ENCODE assay signal across 32 cellular contexts in genomic region chr1:190679032-190679431, GRCh38.
A peak's percentile ranks its signal among the peaks of the same experiment; 100 is the strongest.
DNase-seq lines count a peak whose midpoint lies in the region; ATAC-seq, FAIRE-seq and TF ChIP-seq lines count a peak whose summit lies in the region.
"Had no signal": no experiment of that assay in that cellular context is flagged by ENCODE, and none has a peak within 500 bp of the region (broad histone marks: within the 10 kb centered on the region; RNA-seq: fewer than 3 reads in every experiment).

No MANE protein-coding gene starts in this region.

- H3K27ac Mint-ChIP-seq in astrocyte (ENCODE audit: unreplicated experiment) = no peak overlapping the region
- H3K27ac Mint-ChIP-seq in activated T-helper 17 cell treated with anti-CD3 and anti-CD28 coated beads, Interleukin-2, amount 50 U/mL, for 72 hours = no peak overlapping the region
- H3K27ac Mint-ChIP-seq in immature natural killer cell = no peak overlapping the region
- H3K27ac Mint-ChIP-seq: activated CD8-positive, alpha-beta T cell treated with anti-CD3 and anti-CD28 coated beads, Interleukin-2, amount 10 ng/mL, durations not matched to agents 7 days and 5 days; activated naive CD8-positive, alpha-beta T cell; HFFc6; nephron progenitor cell; stimulated activated naive CD8-positive, alpha-beta T cell treated with anti-CD3 and anti-CD28 coated beads, Interleukin-15, Interleukin-2, amounts not matched to agents 100 ng/mL and 50 ng/mL, for 24 hours; T-helper 1 cell treated with Interleukin-12 subunit alpha and Interleukin-12 subunit beta and Interleukin-4 antibody, amounts not matched to agents 30 μg/mL and 1 μg/mL, for 36 hours had no signal

- no peak overlapping the region for H3K4me3 Mint-ChIP-seq in astrocyte (ENCODE audit: unreplicated experiment)
- no peak overlapping the region for H3K4me3 Mint-ChIP-seq in activated T-helper 17 cell treated with anti-CD3 and anti-CD28 coated beads, Interleukin-2, amount 50 U/mL, for 72 hours
- H3K4me3 Mint-ChIP-seq in immature natural killer cell = no peak overlapping the region
- H3K4me3 Mint-ChIP-seq: activated CD8-positive, alpha-beta T cell treated with anti-CD3 and anti-CD28 coated beads, Interleukin-2, amount 10 ng/mL, durations not matched to agents 7 days and 5 days; activated naive CD8-positive, alpha-beta T cell; central memory CD8-positive, alpha-beta T cell; HFFc6; nephron progenitor cell; stimulated activated naive CD8-positive, alpha-beta T cell treated with anti-CD3 and anti-CD28 coated beads, Interleukin-15, Interleukin-2, amounts not matched to agents 100 ng/mL and 50 ng/mL, for 24 hours; T-helper 1 cell treated with Interleukin-12 subunit alpha and Interleukin-12 subunit beta and Interleukin-4 antibody, amounts not matched to agents 30 μg/mL and 1 μg/mL, for 36 hours had no signal

- H3K4me2 ChIP-seq in astrocyte (ENCODE audit: low read length) = no peak overlapping the region

- no peak overlapping the region for H2AFZ ChIP-seq in astrocyte (ENCODE audit: low read depth, low read length)
- H2AFZ ChIP-seq: GM23248 had no signal

- H3K4me1 Mint-ChIP-seq in astrocyte (ENCODE audit: low read depth, unreplicated experiment) = no peaks in the 10 kb centered on the region
- no peaks in the 10 kb centered on the region for H3K4me1 Mint-ChIP-seq in activated T-helper 17 cell treated with anti-CD3 and anti-CD28 coated beads, Interleukin-2, amount 50 U/mL, for 72 hours
- no peaks in the 10 kb centered on the region for H3K4me1 Mint-ChIP-seq in immature natural killer cell
- H3K4me1 Mint-ChIP-seq: central memory CD8-positive, alpha-beta T cell; nephron progenitor cell had no signal

- DNase-seq in MG63 = peak; percentile 63
- peak; percentile 8 for DNase-seq in astrocyte (ENCODE audit: low read depth)
- DNase-seq in foreskin keratinocyte = peak in 1 of 2 donors; percentile 22
- no peak for DNase-seq in NCI-H2081 (lab: John Stamatoyannopoulos, UW)
- no peak for DNase-seq in immature natural killer cell
- DNase-seq: ACHN; activated CD8-positive, alpha-beta T cell treated with anti-CD3 and anti-CD28 coated beads, Interleukin-2, amount 10 ng/mL, durations not matched to agents 7 days and 5 days; activated effector memory CD4-positive, alpha-beta T cell treated with Interleukin-2 at 50 U/mL for 16 hours; aorta; DND-41; GM23248; head of caudate nucleus; HFFc6; left cardiac atrium; NCI-H1105; NCI-H2029; NCI-H345; NCI-H774; nephron progenitor cell; pancreas; retina had no signal

- H3K27me3 Mint-ChIP-seq in astrocyte (ENCODE audit: low read depth, unreplicated experiment) (no peaks in the 10 kb centered on the region), immature natural killer cell (ENCODE audit: low read depth in 3 of 3) (no peaks in the 10 kb centered on the region)
- no peaks in the 10 kb centered on the region for H3K27me3 Mint-ChIP-seq in activated T-helper 17 cell treated with anti-CD3 and anti-CD28 coated beads, Interleukin-2, amount 50 U/mL, for 72 hours
- H3K27me3 Mint-ChIP-seq: activated naive CD8-positive, alpha-beta T cell; central memory CD8-positive, alpha-beta T cell; stimulated activated naive CD8-positive, alpha-beta T cell treated with anti-CD3 and anti-CD28 coated beads, Interleukin-15, Interleukin-2, amounts not matched to agents 100 ng/mL and 50 ng/mL, for 24 hours had no signal

- H3K9me3 ChIP-seq in MG63 (peaks cover 6% of the 10 kb centered on the region), astrocyte (ENCODE audit: insufficient read depth, low read depth, low read length) (peaks cover 2% of the 10 kb centered on the region)
- H3K9me3 ChIP-seq: pancreas, vagina had no signal

- no peak overlapping the region for H3K9ac ChIP-seq in astrocyte (ENCODE audit: low read length)
- H3K9ac ChIP-seq: GM23248 had no signal

- ATAC-seq in foreskin keratinocyte (peak; percentile 42), HG03280 (IDR thresholded peaks at IDR 0.05; ENCODE audit: unreplicated experiment) (no peak)
- ATAC-seq in activated T-helper 17 cell treated with anti-CD3 and anti-CD28 coated beads, Interleukin-2, amount 50 U/mL, for 72 hours (replicated peaks) = no peak
- ATAC-seq: activated CD8-positive, alpha-beta T cell treated with anti-CD3 and anti-CD28 coated beads, Interleukin-2, amount 10 ng/mL, durations not matched to agents 7 days and 5 days; left cardiac atrium; pancreas had no signal

- no peaks in the 10 kb centered on the region for H4K20me1 ChIP-seq in astrocyte (ENCODE audit: insufficient read depth, low read length)

- H3K36me3 ChIP-seq in MG63 (no peaks in the 10 kb centered on the region), astrocyte (ENCODE audit: insufficient read depth, low read length) (no peaks in the 10 kb centered on the region)
- H3K36me3 ChIP-seq: pancreas, vagina had no signal

- H3K36me3 Mint-ChIP-seq in astrocyte (ENCODE audit: low read depth, unreplicated experiment) (no peaks in the 10 kb centered on the region), immature natural killer cell (no peaks in the 10 kb centered on the region)
- H3K36me3 Mint-ChIP-seq in activated T-helper 17 cell treated with anti-CD3 and anti-CD28 coated beads, Interleukin-2, amount 50 U/mL, for 72 hours (ENCODE audit: low read depth) = no peaks in the 10 kb centered on the region
- H3K36me3 Mint-ChIP-seq: activated naive CD8-positive, alpha-beta T cell had no signal

- no peaks in the 10 kb centered on the region for H3K4me1 ChIP-seq in astrocyte (ENCODE audit: insufficient read depth, low read length)
- no peaks in the 10 kb centered on the region for H3K4me1 ChIP-seq in foreskin keratinocyte
- H3K4me1 ChIP-seq: pancreas, vagina had no signal

- no peak overlapping the region for H3K27ac ChIP-seq in astrocyte (ENCODE audit: low read depth, low read length)
- H3K27ac ChIP-seq in foreskin keratinocyte = no peak overlapping the region
- H3K27ac ChIP-seq: epithelial cell of prostate, GM23248, pancreas, skin epidermis, vagina had no signal

- no peak for TF ChIP-seq CTCF in astrocyte (IDR thresholded peaks at IDR 0.05; ENCODE audit: insufficient read depth, low read depth, low read length)
- no peak for TF ChIP-seq CTCF in foreskin keratinocyte (conservative IDR thresholded peaks at IDR 0.05)

- H3K4me3 ChIP-seq in MG63 = no peak overlapping the region
- H3K4me3 ChIP-seq in astrocyte (ENCODE audit: insufficient read depth, low read depth, low read length) = no peak overlapping the region
- H3K4me3 ChIP-seq: GM23248, pancreas, skin epidermis, vagina had no signal

- peak; percentile 47 for FAIRE-seq in A204.1 (lab: Jason Lieb, UNC)
- FAIRE-seq in astrocyte (lab: Jason Lieb, UNC) = no peak
- FAIRE-seq: GM12891 had no signal

- no peaks in the 10 kb centered on the region for H3K79me2 ChIP-seq in astrocyte (ENCODE audit: insufficient read depth, low read length)

- no peaks in the 10 kb centered on the region for H3K27me3 ChIP-seq in MG63
- H3K27me3 ChIP-seq in astrocyte (ENCODE audit: insufficient read depth, low read length) = no peaks in the 10 kb centered on the region
- H3K27me3 ChIP-seq in foreskin keratinocyte = no peaks in the 10 kb centered on the region
- H3K27me3 ChIP-seq: pancreas, vagina had no signal

- no peaks in the 10 kb centered on the region for H3K9me3 Mint-ChIP-seq in astrocyte (ENCODE audit: unreplicated experiment)
- peaks cover 3% of the 10 kb centered on the region for H3K9me3 Mint-ChIP-seq in activated T-helper 17 cell treated with anti-CD3 and anti-CD28 coated beads, Interleukin-2, amount 50 U/mL, for 72 hours
- peaks cover 6 to 41% (median 15%) of the 10 kb centered on the region in 6 donors for H3K9me3 Mint-ChIP-seq in immature natural killer cell

Comparison
In these comparisons a context has a peak if more than half of its experiments do, and no peak if none do; other contexts are left out.
1. DNase-seq: peak in MG63 (single experiment) and astrocyte (single experiment); none in NCI-H2081 (0 of 2) and immature natural killer cell (0 of 3).